ENCODE assay signal across 24 cellular contexts in the genomic region with DNA sequence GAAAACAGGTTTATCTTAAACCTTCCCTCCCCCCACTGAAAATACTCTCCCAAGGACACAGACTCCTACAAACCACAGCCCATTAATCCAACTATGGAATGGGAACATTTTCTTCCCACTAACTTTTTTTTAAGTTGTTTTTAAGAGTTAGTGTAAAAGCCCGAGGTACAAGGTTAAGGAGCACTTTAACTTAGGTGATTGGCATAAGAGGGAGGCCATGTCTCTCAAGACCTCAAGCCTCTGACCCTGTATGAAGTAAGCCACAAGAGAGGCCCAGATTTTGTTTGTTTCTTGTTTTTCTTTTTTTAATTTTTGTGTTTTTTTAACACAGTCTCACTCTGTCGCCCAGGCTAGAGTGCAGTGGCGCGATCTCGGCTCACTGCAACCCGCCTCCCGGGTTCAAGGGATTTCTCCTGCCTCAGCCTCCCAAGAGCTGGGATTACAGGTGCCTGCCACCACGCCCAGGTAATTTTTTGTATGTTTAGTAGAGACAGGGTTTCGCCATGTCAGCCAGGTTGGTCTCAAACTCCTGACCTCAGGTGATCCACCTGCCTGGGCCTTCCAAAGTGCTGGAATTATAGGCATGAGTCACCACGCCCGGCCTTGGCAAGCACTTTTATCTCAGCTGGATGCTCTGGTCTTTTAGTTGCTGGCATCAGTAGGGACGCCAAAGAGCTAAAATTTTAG. TPM values are rescaled to one million over a fixed set of nuclear protein-coding genes. Genes with fewer than 3 reads are reported as not detected.
"Had no signal": no experiment of that assay in that cellular context is flagged by ENCODE, and none has a peak within 500 bp of the region (broad histone marks: within the 10 kb centered on the region; RNA-seq: fewer than 3 reads in every experiment).

No MANE protein-coding gene starts in this region.

- H3K4me3 Mint-ChIP-seq: activated CD8-positive, alpha-beta T cell treated with anti-CD3 and anti-CD28 coated beads, Interleukin-2, amount 10 ng/mL, durations not matched to agents 7 days and 5 days; brain; naive thymus-derived CD4-positive, alpha-beta T cell; T-helper 17 cell; type B pancreatic cell had no signal

- H3K27me3 ChIP-seq: gastrocnemius medialis, neutrophil had no signal

- H3K4me3 ChIP-seq: gastrocnemius medialis, heart right ventricle, skin epidermis had no signal

- DNase-seq: activated CD4-positive, alpha-beta T cell treated with anti-CD3 and anti-CD28 coated beads for 48 hours; activated CD8-positive, alpha-beta memory T cell treated with anti-CD3 and anti-CD28 coated beads, Interleukin-2, amount 50 U/mL, for 4 hours; activated CD8-positive, alpha-beta T cell treated with anti-CD3 and anti-CD28 coated beads, Interleukin-2, amount 10 ng/mL, durations not matched to agents 7 days and 5 days; activated effector memory CD4-positive, alpha-beta T cell treated with anti-CD3 and anti-CD28 coated beads, Interleukin-2, amount 50 U/mL, for 16 hours; activated T-cell treated with anti-CD3 and anti-CD28 coated beads, Interleukin-2, amount 50 U/mL, for 48 hours; central memory CD4-positive, alpha-beta T cell; cortex of kidney; effector CD8-positive, alpha-beta T cell; gastrocnemius medialis; heart right ventricle; left cardiac atrium; naive thymus-derived CD4-positive, alpha-beta T cell; posterior cingulate gyrus; retina; stimulated activated naive CD8-positive, alpha-beta T cell treated with anti-CD3 and anti-CD28 coated beads, Interleukin-15, Interleukin-2, amounts not matched to agents 100 U/mL and 50 U/mL, for 24 hours; T-helper 17 cell had no signal

- H3K9me3 Mint-ChIP-seq: activated naive CD4-positive, alpha-beta T cell treated with anti-CD3 and anti-CD28 coated beads, Interleukin-2, amount 50 U/mL, for 72 hours; brain; naive thymus-derived CD4-positive, alpha-beta T cell; type B pancreatic cell had no signal

- H3K27ac Mint-ChIP-seq: activated CD8-positive, alpha-beta T cell treated with anti-CD3 and anti-CD28 coated beads, Interleukin-2, amount 10 ng/mL, durations not matched to agents 7 days and 5 days; activated naive CD4-positive, alpha-beta T cell treated with anti-CD3 and anti-CD28 coated beads, Interleukin-2, amount 50 U/mL, for 72 hours; brain; naive thymus-derived CD4-positive, alpha-beta T cell; T-helper 17 cell; type B pancreatic cell had no signal

- H3K36me3 ChIP-seq: gastrocnemius medialis, heart right ventricle, neutrophil had no signal

- H3K9me3 ChIP-seq: gastrocnemius medialis, heart right ventricle, neutrophil had no signal

- H3K27ac ChIP-seq: gastrocnemius medialis, heart right ventricle, neutrophil, skin epidermis had no signal

- H3K27me3 Mint-ChIP-seq: brain, type B pancreatic cell had no signal

- H3K4me1 Mint-ChIP-seq: brain had no signal

- H3K4me1 ChIP-seq: gastrocnemius medialis had no signal

- H3K36me3 Mint-ChIP-seq: activated naive CD4-positive, alpha-beta T cell treated with anti-CD3 and anti-CD28 coated beads, Interleukin-2, amount 50 U/mL, for 72 hours; brain had no signal

RNA-seq across cellular contexts. Expression of gene RNU5D-1, which starts 42.1 kb away (rescaled TPM):
- total RNA-seq: activated CD8-positive, alpha-beta T cell treated with anti-CD3 and anti-CD28 coated beads, Interleukin-2, amount 10 ng/mL, durations not matched to agents 7 days and 5 days; activated naive CD4-positive, alpha-beta T cell treated with anti-CD3 and anti-CD28 coated beads, Interleukin-2, amount 50 U/mL, for 72 hours; fibroblast of lung; gastrocnemius medialis; heart right ventricle; left cardiac atrium; lung microvascular endothelial cell; mononuclear cell; naive thymus-derived CD4-positive, alpha-beta T cell; T-helper 17 cell had no signal
- polyA plus RNA-seq: fibroblast of lung; heart right ventricle; naive thymus-derived CD4-positive, alpha-beta T cell had no signal
